16 cellular contexts compared by ENCODE assay signal in genomic region chr1:209375097-209375496, GRCh38.
"Had no signal": no experiment of that assay in that cellular context is flagged by ENCODE, and none has a peak within 500 bp of the region (broad histone marks: within the 10 kb centered on the region; RNA-seq: fewer than 3 reads in every experiment).

No MANE protein-coding gene starts in this region.

- H3K27ac Mint-ChIP-seq: activated CD8-positive, alpha-beta memory T cell treated with anti-CD3 and anti-CD28 coated beads, Interleukin-2, amount 10 ng/mL, durations not matched to agents 7 days and 5 days; activated naive CD8-positive, alpha-beta T cell; activated T-cell treated with anti-CD3 and anti-CD28 coated beads, Interleukin-2, amount 50 U/mL, for 24 hours; naive B cell; progenitor cell of endocrine pancreas; stimulated activated memory B cell treated with anti-CD40 and anti-IgM and Interleukin-4, amounts not matched to agents 10 μg/mL and 1 μg/mL and 100 μg/mL, for 72 hours had no signal

- DNase-seq: activated CD4-positive, alpha-beta T cell treated with anti-CD3 and anti-CD28 coated beads for 1 hour; activated CD4-positive, alpha-beta T cell treated with anti-CD3 and anti-CD28 coated beads, Interleukin-2, amount 50 U/mL, for 48 hours; activated CD8-positive, alpha-beta memory T cell treated with anti-CD3 and anti-CD28 coated beads, Interleukin-2, amount 10 ng/mL, durations not matched to agents 7 days and 5 days; activated effector memory CD4-positive, alpha-beta T cell treated with Interleukin-2 at 50 U/mL for 16 hours; activated T-cell treated with anti-CD3 and anti-CD28 coated beads, Interleukin-2, amount 50 U/mL, for 24 hours; anterior cingulate cortex; foreskin melanocyte; heart left ventricle; kidney; naive B cell; right cardiac atrium; small intestine; transverse colon had no signal

- H3K27ac ChIP-seq: heart left ventricle, transverse colon had no signal

- H3K27me3 Mint-ChIP-seq: activated naive CD8-positive, alpha-beta T cell; stimulated activated memory B cell treated with anti-CD40 and anti-IgM and Interleukin-4, amounts not matched to agents 10 μg/mL and 1 μg/mL and 100 μg/mL, for 72 hours had no signal

- H3K27me3 ChIP-seq: transverse colon had no signal

- H3K4me3 Mint-ChIP-seq: activated CD8-positive, alpha-beta memory T cell treated with anti-CD3 and anti-CD28 coated beads, Interleukin-2, amount 10 ng/mL, durations not matched to agents 7 days and 5 days; activated naive CD8-positive, alpha-beta T cell; activated T-cell treated with anti-CD3 and anti-CD28 coated beads, Interleukin-2, amount 50 U/mL, for 24 hours; naive B cell; stimulated activated memory B cell treated with anti-CD40 and anti-IgM and Interleukin-4, amounts not matched to agents 10 μg/mL and 1 μg/mL and 100 μg/mL, for 72 hours had no signal

- FAIRE-seq: kidney, small intestine had no signal

- H3K9me3 ChIP-seq: heart left ventricle, transverse colon had no signal

- H3K4me1 Mint-ChIP-seq: activated CD8-positive, alpha-beta memory T cell treated with anti-CD3 and anti-CD28 coated beads, Interleukin-2, amount 10 ng/mL, durations not matched to agents 7 days and 5 days; naive B cell; stimulated activated memory B cell treated with anti-CD40 and anti-IgM and Interleukin-4, amounts not matched to agents 10 μg/mL and 1 μg/mL and 100 μg/mL, for 72 hours had no signal

- H3K36me3 ChIP-seq: heart left ventricle, transverse colon had no signal

- H3K4me1 ChIP-seq: heart left ventricle, transverse colon had no signal

- H3K36me3 Mint-ChIP-seq: activated CD8-positive, alpha-beta memory T cell treated with anti-CD3 and anti-CD28 coated beads, Interleukin-2, amount 10 ng/mL, durations not matched to agents 7 days and 5 days; activated naive CD8-positive, alpha-beta T cell; naive B cell; stimulated activated memory B cell treated with anti-CD40 and anti-IgM and Interleukin-4, amounts not matched to agents 10 μg/mL and 1 μg/mL and 100 μg/mL, for 72 hours had no signal

- H3K4me3 ChIP-seq: heart left ventricle, transverse colon had no signal

- H3K9me3 Mint-ChIP-seq: activated T-cell treated with anti-CD3 and anti-CD28 coated beads, Interleukin-2, amount 50 U/mL, for 24 hours; naive B cell; stimulated activated memory B cell treated with anti-CD40 and anti-IgM and Interleukin-4, amounts not matched to agents 10 μg/mL and 1 μg/mL and 100 μg/mL, for 72 hours had no signal
